Comparison of ENCODE assay signal across 23 cellular contexts in genomic region chr3:49198161-49198560, GRCh38.
"Had no signal": no experiment of that assay in that cellular context is flagged by ENCODE, and none has a peak within 500 bp of the region (broad histone marks: within the 10 kb centered on the region; RNA-seq: fewer than 3 reads in every experiment).

No MANE protein-coding gene starts in this region.

- H3K27ac Mint-ChIP-seq: activated naive CD8-positive, alpha-beta T cell treated with anti-CD3 and anti-CD28 coated beads for 36 hours; activated T-cell treated with anti-CD3 and anti-CD28 coated beads, Interleukin-2, amount 50 U/mL, for 24 hours; activated T-helper 2 cell treated with anti-CD3 and anti-CD28 coated beads, Interferon-gamma antibody, Interleukin-2, Interleukin-4, amounts not matched to agents 10 μg/mL and 5 μg/mL and 100 μg/mL, durations not matched to agents 14 hours and 24 hours and 36 hours; nephron; stimulated activated effector memory CD8-positive, alpha-beta T cell treated with anti-CD3 and anti-CD28 coated beads, Interleukin-12 subunit alpha, Interleukin-12 subunit beta, amount 100 ng/mL, for 72 hours; WTC11 had no signal

- H3K9me3 ChIP-seq: colonic mucosa, suprapubic skin, transverse colon had no signal

- H3K36me3 Mint-ChIP-seq: activated naive CD8-positive, alpha-beta T cell treated with anti-CD3 and anti-CD28 coated beads for 36 hours; stimulated activated effector memory CD8-positive, alpha-beta T cell treated with anti-CD3 and anti-CD28 coated beads, Interleukin-12 subunit alpha, Interleukin-12 subunit beta, amount 100 ng/mL, for 72 hours; WTC11 had no signal

- H3K79me2 ChIP-seq: parathyroid adenoma had no signal

- H3K27ac ChIP-seq: colonic mucosa, epithelial cell of prostate, parathyroid adenoma had no signal

- H2AFZ ChIP-seq: parathyroid adenoma had no signal

- H3K27me3 ChIP-seq: colonic mucosa, suprapubic skin, transverse colon had no signal

- H3K9ac ChIP-seq: parathyroid adenoma had no signal

- H3K4me3 Mint-ChIP-seq: activated naive CD8-positive, alpha-beta T cell treated with anti-CD3 and anti-CD28 coated beads for 36 hours; activated T-cell treated with anti-CD3 and anti-CD28 coated beads, Interleukin-2, amount 50 U/mL, for 24 hours; nephron; stimulated activated effector memory CD8-positive, alpha-beta T cell treated with anti-CD3 and anti-CD28 coated beads, Interleukin-12 subunit alpha, Interleukin-12 subunit beta, amount 100 ng/mL, for 72 hours; stimulated activated naive CD8-positive, alpha-beta T cell treated with anti-CD3 and anti-CD28 coated beads, Interleukin-15, amount 100 ng/mL, for 72 hours; WTC11 had no signal

- H3K9me3 Mint-ChIP-seq: activated naive CD8-positive, alpha-beta T cell treated with anti-CD3 and anti-CD28 coated beads for 36 hours; activated T-cell treated with anti-CD3 and anti-CD28 coated beads, Interleukin-2, amount 50 U/mL, for 24 hours; activated T-helper 2 cell treated with anti-CD3 and anti-CD28 coated beads, Interferon-gamma antibody, Interleukin-2, Interleukin-4, amounts not matched to agents 10 μg/mL and 5 μg/mL and 100 μg/mL, durations not matched to agents 14 hours and 24 hours and 36 hours; nephron; stimulated activated effector memory CD8-positive, alpha-beta T cell treated with anti-CD3 and anti-CD28 coated beads, Interleukin-12 subunit alpha, Interleukin-12 subunit beta, amount 100 ng/mL, for 72 hours; stimulated activated naive CD8-positive, alpha-beta T cell treated with anti-CD3 and anti-CD28 coated beads, Interleukin-15, amount 100 ng/mL, for 72 hours; WTC11 had no signal

- DNase-seq: activated CD8-positive, alpha-beta memory T cell treated with anti-CD3 and anti-CD28 coated beads for 24 hours; activated CD8-positive, alpha-beta memory T cell treated with anti-CD3 and anti-CD28 coated beads, Interleukin-2, amount 50 U/mL, for 4 hours; activated naive CD4-positive, alpha-beta T cell treated with Interleukin-2 at 50 U/mL for 16 hours; activated naive CD8-positive, alpha-beta T cell treated with anti-CD3 and anti-CD28 coated beads for 36 hours; activated T-cell treated with anti-CD3 and anti-CD28 coated beads, Interleukin-2, amount 50 U/mL, for 24 hours; amygdala; colonic mucosa; dorsolateral prefrontal cortex; foreskin melanocyte; hippocampal formation; mesenchymal stem cell; small intestine; stimulated activated CD4-positive, alpha-beta T cell treated with anti-CD3 and anti-CD28 coated beads, Interleukin-2, amount 100 ng/mL, for 24 hours; stimulated activated naive CD8-positive, alpha-beta T cell treated with anti-CD3 and anti-CD28 coated beads, Interleukin-15, amount 100 ng/mL, for 72 hours; T-helper 9 cell; transverse colon had no signal

- H3K36me3 ChIP-seq: colonic mucosa, suprapubic skin, transverse colon had no signal

- ATAC-seq: stimulated activated effector memory CD8-positive, alpha-beta T cell treated with anti-CD3 and anti-CD28 coated beads, Interleukin-12 subunit alpha, Interleukin-12 subunit beta, amount 100 ng/mL, for 72 hours; stimulated activated naive CD8-positive, alpha-beta T cell treated with anti-CD3 and anti-CD28 coated beads, Interleukin-15, amount 100 ng/mL, for 72 hours; WTC11 had no signal

- H3K4me3 ChIP-seq: colonic mucosa, transverse colon had no signal

- H3K4me1 ChIP-seq: colonic mucosa, parathyroid adenoma, transverse colon had no signal

- H3K4me1 Mint-ChIP-seq: activated naive CD8-positive, alpha-beta T cell treated with anti-CD3 and anti-CD28 coated beads for 36 hours; nephron; stimulated activated effector memory CD8-positive, alpha-beta T cell treated with anti-CD3 and anti-CD28 coated beads, Interleukin-12 subunit alpha, Interleukin-12 subunit beta, amount 100 ng/mL, for 72 hours; stimulated activated naive CD8-positive, alpha-beta T cell treated with anti-CD3 and anti-CD28 coated beads, Interleukin-15, amount 100 ng/mL, for 72 hours; WTC11 had no signal
